ENCODE assay signal across 9 cellular contexts in genomic region chr4:80215449-80216052, GRCh38. TPM values are rescaled to one million over a fixed set of nuclear protein-coding genes. Genes with fewer than 3 reads are reported as not detected.
DNase-seq lines count a peak whose midpoint lies in the region; ATAC-seq and TF ChIP-seq lines count a peak whose summit lies in the region.
"Had no signal": no experiment of that assay in that cellular context is flagged by ENCODE, and none has a peak within 500 bp of the region (broad histone marks: within the 10 kb centered on the region; RNA-seq: fewer than 3 reads in every experiment).

No MANE protein-coding gene starts in this region.

- H3K4me3 ChIP-seq in SU-DHL-6 (ENCODE audit: insufficient read depth, low read length, poor library complexity, severe bottlenecking) (no peak overlapping the region), left ventricle myocardium inferior (no peak overlapping the region), upper lobe of left lung (no peak overlapping the region)

- H3K4me1 Mint-ChIP-seq in activated CD4-positive, alpha-beta T cell treated with anti-CD3 and anti-CD28 coated beads, Interleukin-2, amount 10 ng/mL, durations not matched to agents 24 days and 14 days: peaks cover 2% of the 10 kb centered on the region

- H3K4me1 ChIP-seq in left ventricle myocardium inferior (no peaks in the 10 kb centered on the region), upper lobe of left lung (no peaks in the 10 kb centered on the region)

- no peak overlapping the region for H3K27ac Mint-ChIP-seq in activated CD4-positive, alpha-beta T cell treated with anti-CD3 and anti-CD28 coated beads, Interleukin-2, amount 10 ng/mL, durations not matched to agents 24 days and 14 days
- H3K27ac Mint-ChIP-seq: T-helper 1 cell treated with Interleukin-12 subunit alpha and Interleukin-12 subunit beta and Interleukin-4 antibody, amounts not matched to agents 30 μg/mL and 1 μg/mL, for 36 hours had no signal

- H3K36me3 ChIP-seq in SU-DHL-6 (ENCODE audit: low read length) (no peaks in the 10 kb centered on the region), left ventricle myocardium inferior (no peaks in the 10 kb centered on the region), upper lobe of left lung (no peaks in the 10 kb centered on the region)

- TF ChIP-seq CTCF in SU-DHL-6 (IDR thresholded peaks at IDR 0.05; ENCODE audit: insufficient read depth, low read length, poor library complexity, severe bottlenecking) (peak; percentile 35), left ventricle myocardium inferior (IDR thresholded peaks at IDR 0.05; ENCODE audit: borderline replicate concordance) (peak; percentile 81), upper lobe of left lung (IDR thresholded peaks at IDR 0.05) (peak; percentile 35 to 70 (median 62))

- H3K36me3 Mint-ChIP-seq in activated CD4-positive, alpha-beta T cell treated with anti-CD3 and anti-CD28 coated beads, Interleukin-2, amount 10 ng/mL, durations not matched to agents 24 days and 14 days (ENCODE audit: low read depth): no peaks in the 10 kb centered on the region

- TF ChIP-seq POLR2A in upper lobe of left lung (IDR thresholded peaks at IDR 0.05): no peak

- H3K79me2 ChIP-seq in SU-DHL-6 (ENCODE audit: insufficient read depth, low read length): no peaks in the 10 kb centered on the region

- H4K20me1 ChIP-seq in SU-DHL-6 (ENCODE audit: low read depth, low read length): no peaks in the 10 kb centered on the region

- no peaks in the 10 kb centered on the region for H3K9me3 ChIP-seq in SU-DHL-6 (ENCODE audit: insufficient read depth, low read length)
- H3K9me3 ChIP-seq in left ventricle myocardium inferior (replicated peaks): no peaks in the 10 kb centered on the region
- H3K9me3 ChIP-seq in upper lobe of left lung: no peaks in the 10 kb centered on the region

- H3K27me3 ChIP-seq in SU-DHL-6 (ENCODE audit: low read length) (no peaks in the 10 kb centered on the region), left ventricle myocardium inferior (ENCODE audit: low read depth) (peaks cover 39% of the 10 kb centered on the region), upper lobe of left lung (no peaks in the 10 kb centered on the region)

- peak in 1 of 2 donors; percentile 65 for ATAC-seq in upper lobe of left lung (ENCODE audit: low FRiP score in 2 of 2)

- intact Hi-C loops in left ventricle myocardium inferior (cut with micrococcal nuclease): loop anchor here (10.0 kb wide), 1 partner anchor 1261 kb away; no protein-coding TSS in a partner anchor
- intact Hi-C loops in activated CD4-positive, alpha-beta T cell treated with anti-CD3 and anti-CD28 coated beads, Interleukin-2, amount 10 ng/mL, durations not matched to agents 24 days and 14 days (cut with micrococcal nuclease): loop anchor here (1.0 kb wide), 3 partner anchors 12 to 1263 kb away; no protein-coding TSS in a partner anchor

- 7 to 9% methylated on average over 5 of the region's 5 CpGs for WGBS in upper lobe of left lung, 2 donors

- no peak overlapping the region for H3K9ac ChIP-seq in SU-DHL-6 (ENCODE audit: low read length)

- DNase-seq in DMS153 treated with DMSO at 0.1 percent for 48 hours (lab: John Stamatoyannopoulos, UW; ENCODE audit: unreplicated experiment) (peak; percentile 36), DMS153 (lab: John Stamatoyannopoulos, UW) (no peak), LoVo (ENCODE audit: low spot score) (peak; percentile 67), left ventricle myocardium inferior (no peak), upper lobe of left lung (no peak)
- DNase-seq in stimulated activated naive CD4-positive, alpha-beta T cell treated with Interleukin-2 at 50 U/mL for 16 hours (lab: John Stamatoyannopoulos, UW): no peak
- DNase-seq in activated CD4-positive, alpha-beta T cell treated with anti-CD3 and anti-CD28 coated beads, Interleukin-2, amount 10 ng/mL, durations not matched to agents 24 days and 14 days: no peak

- H2AFZ ChIP-seq in SU-DHL-6 (ENCODE audit: low read depth, low read length, severe bottlenecking): no peak overlapping the region

- H3F3A ChIP-seq in SU-DHL-6 (ENCODE audit: insufficient read depth): no peaks in the 10 kb centered on the region

- H3K4me3 Mint-ChIP-seq in activated CD4-positive, alpha-beta T cell treated with anti-CD3 and anti-CD28 coated beads, Interleukin-2, amount 10 ng/mL, durations not matched to agents 24 days and 14 days: no peak overlapping the region
- H3K4me3 Mint-ChIP-seq: T-helper 1 cell treated with Interleukin-12 subunit alpha and Interleukin-12 subunit beta and Interleukin-4 antibody, amounts not matched to agents 30 μg/mL and 1 μg/mL, for 36 hours had no signal

- no peaks in the 10 kb centered on the region for H3K9me2 ChIP-seq in SU-DHL-6 (replicated peaks; ENCODE audit: insufficient read depth, low read length)

- no peak for TF ChIP-seq EP300 in upper lobe of left lung (IDR thresholded peaks at IDR 0.05)

- H3K27me3 Mint-ChIP-seq in activated CD4-positive, alpha-beta T cell treated with anti-CD3 and anti-CD28 coated beads, Interleukin-2, amount 10 ng/mL, durations not matched to agents 24 days and 14 days: peaks cover 53% of the 10 kb centered on the region

- no peaks in the 10 kb centered on the region for H3K9me3 Mint-ChIP-seq in activated CD4-positive, alpha-beta T cell treated with anti-CD3 and anti-CD28 coated beads, Interleukin-2, amount 10 ng/mL, durations not matched to agents 24 days and 14 days
- H3K9me3 Mint-ChIP-seq: T-helper 1 cell treated with Interleukin-12 subunit alpha and Interleukin-12 subunit beta and Interleukin-4 antibody, amounts not matched to agents 30 μg/mL and 1 μg/mL, for 36 hours had no signal

- H3K27ac ChIP-seq in SU-DHL-6 (ENCODE audit: low read depth, low read length): no peak overlapping the region
- H3K27ac ChIP-seq in left ventricle myocardium inferior (replicated peaks): no peak overlapping the region
- no peak overlapping the region for H3K27ac ChIP-seq in upper lobe of left lung

- no peak overlapping the region for H3K4me2 ChIP-seq in SU-DHL-6 (ENCODE audit: low read depth, low read length, poor library complexity, severe bottlenecking)

RNA-seq across cellular contexts. Expression of gene PRDM8, which starts 18.2 kb away (rescaled TPM):
- total RNA-seq in left ventricle myocardium inferior (0.66 TPM), upper lobe of left lung (1 to 10 TPM in 5 of 6 donors, under 1 TPM in 1; 0.11 to 3.3 (median 1.9) TPM)
- total RNA-seq in activated CD4-positive, alpha-beta T cell treated with anti-CD3 and anti-CD28 coated beads, Interleukin-2, amount 10 ng/mL, durations not matched to agents 24 days and 14 days: 3.6 and 4.6 TPM in 2 replicates

RNA-seq across cellular contexts. Expression of gene FGF5, which starts 50.9 kb away (rescaled TPM):
- total RNA-seq in left ventricle myocardium inferior: 1.2 TPM
- not detected for total RNA-seq in upper lobe of left lung
- not detected in 2 replicates for total RNA-seq in activated CD4-positive, alpha-beta T cell treated with anti-CD3 and anti-CD28 coated beads, Interleukin-2, amount 10 ng/mL, durations not matched to agents 24 days and 14 days

Comparison
In these comparisons a context has a peak if more than half of its experiments do, and no peak if none do; other contexts are left out.
1. DNase-seq: peak in DMS153 treated with DMSO at 0.1 percent for 48 hours (single experiment) and LoVo (single experiment); none in DMS153 (single experiment), left ventricle myocardium inferior (single experiment), upper lobe of left lung (0 of 2), stimulated activated naive CD4-positive, alpha-beta T cell treated with Interleukin-2 at 50 U/mL for 16 hours (single experiment) and activated CD4-positive, alpha-beta T cell treated with anti-CD3 and anti-CD28 coated beads, Interleukin-2, amount 10 ng/mL, durations not matched to agents 24 days and 14 days (single experiment).
2. Peak in every context shown above with its lines, with median percentiles within 50 percentile points of each other: CTCF ChIP-seq.